Comparison of ENCODE assay signal across 8 cellular contexts in genomic region chr22:35312198-35313059, GRCh38. TPM values are rescaled to one million over a fixed set of nuclear protein-coding genes. Genes with fewer than 3 reads are reported as not detected.
A peak's percentile ranks its signal among the peaks of the same experiment; 100 is the strongest.
DNase-seq lines count a peak whose midpoint lies in the region; ATAC-seq and TF ChIP-seq lines count a peak whose summit lies in the region.

No MANE protein-coding gene starts in this region.

- H3K4me1 ChIP-seq in Peyer's patch: peaks cover 3 to 61% (median 20%) of the 10 kb centered on the region in 4 donors
- H3K4me1 ChIP-seq in parathyroid adenoma: peaks cover 28% of the 10 kb centered on the region
- no peaks in the 10 kb centered on the region for H3K4me1 ChIP-seq in HAP-1

- H3K36me3 ChIP-seq in Peyer's patch (peaks cover 0 to 23% (median 0%) of the 10 kb centered on the region in 3 donors), parathyroid adenoma (ENCODE audit: control insufficient read depth, insufficient read depth, low read length) (no peaks in the 10 kb centered on the region), HAP-1 (replicated peaks) (no peaks in the 10 kb centered on the region)

- DNase-seq in GDM1 (lab: John Stamatoyannopoulos, UW) (peak; percentile 66), Peyer's patch (peak in 2 of 3 donors; percentile 75 to 85), epithelial cell of prostate (ENCODE audit: low read depth, low spot score) (no peak), NCI-H2081 (lab: John Stamatoyannopoulos, UW) (no peak), HAP-1 (ENCODE audit: low spot score in 2 of 2) (no peak), HuH-7.5 (ENCODE audit: low spot score) (no peak)

- H3K27me3 ChIP-seq in Peyer's patch (no peaks in the 10 kb centered on the region), parathyroid adenoma (ENCODE audit: control insufficient read depth, insufficient read depth, low read length) (no peaks in the 10 kb centered on the region), HAP-1 (ENCODE audit: low read depth) (no peaks in the 10 kb centered on the region)

- no peak overlapping the region for H3K4me2 ChIP-seq in parathyroid adenoma (ENCODE audit: low read length)

- H3K9me3 ChIP-seq in Peyer's patch (no peaks in the 10 kb centered on the region), parathyroid adenoma (ENCODE audit: control insufficient read depth, low read length) (no peaks in the 10 kb centered on the region), HAP-1 (no peaks in the 10 kb centered on the region)

- no peak overlapping the region for H3K9ac ChIP-seq in parathyroid adenoma

- peak in 1 of 2 donors; percentile 14 for TF ChIP-seq POLR2A in Peyer's patch (IDR thresholded peaks at IDR 0.05)

- H3K79me2 ChIP-seq in parathyroid adenoma: peaks cover 13% of the 10 kb centered on the region

- in situ Hi-C loops in HAP-1 (cut with MboI; ENCODE audit: low sequenced_read_pairs): no loop called here

- no peak overlapping the region for H2AFZ ChIP-seq in parathyroid adenoma

- TF ChIP-seq CTCF in Peyer's patch (IDR thresholded peaks at IDR 0.05) (peak in 2 of 6 experiments; percentile 3 to 7), parathyroid adenoma (IDR thresholded peaks at IDR 0.05) (no peak)

- H3K27ac ChIP-seq in Peyer's patch: peak overlapping the region in 3 of 4 donors; percentile 69 to 87 (median 78)
- H3K27ac ChIP-seq in epithelial cell of prostate: peak overlapping the region; percentile 65
- peak overlapping the region; percentile 82 for H3K27ac ChIP-seq in parathyroid adenoma

- ATAC-seq in GM19035 (IDR thresholded peaks at IDR 0.05; ENCODE audit: unreplicated experiment): no peak

- H3K4me3 ChIP-seq in Peyer's patch (no peak overlapping the region), parathyroid adenoma (ENCODE audit: low read depth, low read length) (no peak overlapping the region), HAP-1 (no peak overlapping the region)

RNA-seq across cellular contexts. Expression of gene TOM1, which starts 12.7 kb away (rescaled TPM):
- 100 to 1,000 TPM in 3 of 4 donors, 10 to 100 TPM in 1; 96.6 to 175 (median 129) TPM for total RNA-seq in Peyer's patch

RNA-seq across cellular contexts. Expression of gene HMGXB4, which starts 55.1 kb away (rescaled TPM):
- total RNA-seq in Peyer's patch: 10 to 100 TPM; 25.0 to 45.9 (median 29.2) TPM

Comparison
In these comparisons a context has a peak if more than half of its experiments do, and no peak if none do; other contexts are left out.
1. DNase-seq: peak in GDM1 (single experiment) and Peyer's patch (2 of 3); none in epithelial cell of prostate (single experiment), NCI-H2081 (0 of 2), HAP-1 (0 of 2) and HuH-7.5 (single experiment).
2. Peak in every context shown above with its lines, with median percentiles within 50 percentile points of each other: H3K27ac ChIP-seq.